In the genomic region with DNA sequence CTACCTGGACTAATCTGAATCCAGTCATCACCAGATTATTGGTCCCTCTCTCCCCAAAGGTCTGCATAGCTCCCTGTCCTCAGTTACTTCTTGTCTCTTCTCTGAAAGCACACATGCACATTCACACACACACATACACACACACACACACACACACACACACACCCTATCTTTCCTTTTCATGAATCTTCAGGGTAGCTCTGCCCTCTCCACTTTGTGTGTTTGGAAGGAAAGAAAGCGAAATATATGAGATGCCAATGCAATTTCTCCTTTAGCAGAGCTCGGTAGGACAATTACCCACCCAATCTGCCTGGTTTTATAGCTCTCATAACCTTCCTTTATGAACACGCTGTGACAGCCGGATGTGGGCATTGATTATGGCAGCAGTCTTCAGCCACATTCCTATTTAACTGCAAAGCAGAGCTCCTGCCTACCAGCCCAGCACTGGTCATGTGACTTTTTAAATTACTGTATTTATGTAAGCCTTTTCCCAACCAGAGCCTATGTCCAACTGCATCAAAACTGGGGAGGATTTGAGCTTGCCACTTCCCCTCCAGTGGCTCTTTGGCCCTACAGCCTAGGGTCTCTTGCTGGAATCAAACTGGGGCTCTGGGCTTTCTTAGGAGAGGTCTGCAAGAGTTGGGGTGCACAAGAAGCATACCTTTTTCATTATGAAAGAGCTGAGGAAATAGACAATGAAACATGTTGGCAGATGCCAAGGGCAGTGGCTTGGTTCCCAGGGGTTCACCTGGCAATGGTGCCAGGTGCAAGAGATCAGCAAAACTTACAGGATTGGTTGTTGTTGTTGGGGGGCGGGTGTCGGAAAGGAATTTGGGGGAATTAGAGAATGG, we compare ENCODE assay signal across 8 cellular contexts. TPM values are rescaled to one million over a fixed set of nuclear protein-coding genes. Genes with fewer than 3 reads are reported as not detected.
DNase-seq lines count a peak whose midpoint lies in the region; ATAC-seq, FAIRE-seq and TF ChIP-seq lines count a peak whose summit lies in the region.

No MANE protein-coding gene starts in this region.

- H3K4me1 ChIP-seq in heart right ventricle = peaks cover 20 to 76% (median 57%) of the 10 kb centered on the region in 9 donors

- ATAC-seq in heart right ventricle (no peak), Right ventricle myocardium inferior (no peak), GM18861 (IDR thresholded peaks at IDR 0.05; ENCODE audit: unreplicated experiment) (no peak), GM19324 (IDR thresholded peaks at IDR 0.05; ENCODE audit: low FRiP score, unreplicated experiment) (no peak), sciatic nerve (no peak)
- ATAC-seq in naive thymus-derived CD8-positive, alpha-beta T cell = peak; percentile 14 to 51

- H3K36me3 Mint-ChIP-seq in chondrocyte (ENCODE audit: low read depth) = no peaks in the 10 kb centered on the region
- H3K36me3 Mint-ChIP-seq in naive thymus-derived CD8-positive, alpha-beta T cell = peaks cover 0 to 16% (median 0%) of the 10 kb centered on the region in 3 donors

- peaks cover 0 to 8% (median 0%) of the 10 kb centered on the region in 9 donors for H3K36me3 ChIP-seq in heart right ventricle

- H3K27me3 Mint-ChIP-seq in chondrocyte (ENCODE audit: low read depth) = no peaks in the 10 kb centered on the region
- no peaks in the 10 kb centered on the region for H3K27me3 Mint-ChIP-seq in naive thymus-derived CD8-positive, alpha-beta T cell

- no peak for TF ChIP-seq CTCF in heart right ventricle (IDR thresholded peaks at IDR 0.05)
- no peak for TF ChIP-seq CTCF in chondrocyte (IDR thresholded peaks at IDR 0.05)

- peak; percentile 40 for FAIRE-seq in RCC 7860 (lab: Jason Lieb, UNC)

- H3K4me3 Mint-ChIP-seq in chondrocyte (ENCODE audit: unreplicated experiment) = peak overlapping the region; percentile 74
- H3K4me3 Mint-ChIP-seq in naive thymus-derived CD8-positive, alpha-beta T cell = peak overlapping the region; percentile 80 to 94 (median 88)

- no peaks in the 10 kb centered on the region for H3K9me3 Mint-ChIP-seq in chondrocyte (ENCODE audit: low read depth)
- H3K9me3 Mint-ChIP-seq in naive thymus-derived CD8-positive, alpha-beta T cell = no peaks in the 10 kb centered on the region

- intact Hi-C loops in heart right ventricle (cut with DNase I) = no loop called here
- intact Hi-C loops in Right ventricle myocardium inferior (cut with DNase I) = loop anchor here (1.0 kb wide), 1 partner anchor 21 kb away; the partner anchor contains the start of gene MATR3
- intact Hi-C loops in sciatic nerve (cut with DNase I) = no loop called here

- 88 to 89% methylated on average over 6 of the region's 6 CpGs for WGBS in heart right ventricle, 2 donors

- H3K4me3 ChIP-seq in heart right ventricle = peak overlapping the region in 7 of 10 donors; percentile 41 to 65 (median 62)

- DNase-seq in heart right ventricle = no peak
- DNase-seq in Right ventricle myocardium inferior (ENCODE audit: missing footprints) = no peak
- peak; percentile 72 for DNase-seq in RCC 7860 (ENCODE audit: low spot score)
- no peak for DNase-seq in chondrocyte (ENCODE audit: low spot score)
- peak in 7 of 10 donors; percentile 12 to 53 (median 44) for DNase-seq in naive thymus-derived CD8-positive, alpha-beta T cell
- DNase-seq in sciatic nerve (ENCODE audit: low spot score) = no peak

- peaks cover 50% of the 10 kb centered on the region for H3K4me1 Mint-ChIP-seq in chondrocyte (ENCODE audit: low read depth)
- H3K4me1 Mint-ChIP-seq in naive thymus-derived CD8-positive, alpha-beta T cell = peaks cover 32 to 64% (median 61%) of the 10 kb centered on the region in 4 donors

- H3K9me3 ChIP-seq in heart right ventricle = no peaks in the 10 kb centered on the region

- POLR2A ChIA-PET in naive thymus-derived CD8-positive, alpha-beta T cell (lab: Charles Lee) = interaction anchor here (0.6 to 6.9 kb wide), 8 partner anchors 23 to 697 kb away, joined by 3 to 88 read pairs (median 4); partner anchors contain the start of genes HSPA9, MATR3, PAIP2 and SIL1

- H3K27ac ChIP-seq in heart right ventricle = peak overlapping the region; percentile 73 to 90 (median 82)

- no peaks in the 10 kb centered on the region for H3K27me3 ChIP-seq in heart right ventricle

- H3K27ac Mint-ChIP-seq in chondrocyte (ENCODE audit: unreplicated experiment) = peak overlapping the region; percentile 81
- peak overlapping the region; percentile 72 to 95 (median 90) for H3K27ac Mint-ChIP-seq in naive thymus-derived CD8-positive, alpha-beta T cell

RNA-seq across cellular contexts. Expression of gene MATR3, which starts 20.8 kb away (rescaled TPM):
- total RNA-seq in heart right ventricle (100 to 1,000 TPM; 122 to 209 (median 176) TPM), Right ventricle myocardium inferior (120 TPM), chondrocyte (150 to 218 TPM (median 153 TPM) in 3 replicates), sciatic nerve (208 TPM)
- 100 to 1,000 TPM in 1 of 2 donors, 10 to 100 TPM in 1; 86.8 to 134 TPM for polyA plus RNA-seq in heart right ventricle
- 100 to 1,000 TPM; 259 to 272 TPM for total RNA-seq in naive thymus-derived CD8-positive, alpha-beta T cell
- 100 to 1,000 TPM; 323 to 351 (median 327) TPM for polyA plus RNA-seq in naive thymus-derived CD8-positive, alpha-beta T cell

Comparison
In these comparisons a context has a peak if more than half of its experiments do, and no peak if none do; other contexts are left out.
1. ATAC-seq: peak in naive thymus-derived CD8-positive, alpha-beta T cell (2 of 2); none in heart right ventricle (0 of 8), Right ventricle myocardium inferior (single experiment), GM18861 (single experiment), GM19324 (single experiment) and sciatic nerve (single experiment).
2. DNase-seq: peak in RCC 7860 (single experiment) and naive thymus-derived CD8-positive, alpha-beta T cell (7 of 10); none in heart right ventricle (0 of 2), Right ventricle myocardium inferior (single experiment), chondrocyte (single experiment) and sciatic nerve (single experiment).